In genomic region chr1:87398644-87399043, GRCh38 we compare ENCODE assay signal across 13 cellular contexts.
DNase-seq lines count a peak whose midpoint lies in the region; ATAC-seq and TF ChIP-seq lines count a peak whose summit lies in the region.
"Had no signal": no experiment of that assay in that cellular context is flagged by ENCODE, and none has a peak within 500 bp of the region (broad histone marks: within the 10 kb centered on the region; RNA-seq: fewer than 3 reads in every experiment).

No MANE protein-coding gene starts in this region.

- no peaks in the 10 kb centered on the region for H3K4me1 ChIP-seq in testis

- intact Hi-C loops in testis (cut with DNase I; ENCODE audit: low total_unique reads) = no loop called here

- TF ChIP-seq CTCF in AG10803 (conservative IDR thresholded peaks at IDR 0.05; ENCODE audit: low read length) (no peak), testis (IDR thresholded peaks at IDR 0.05) (no peak)

- no peak for TF ChIP-seq POLR2A in testis (IDR thresholded peaks at IDR 0.05)

- H3K27ac ChIP-seq in testis = no peak overlapping the region

- H3K27me3 ChIP-seq in testis = no peaks in the 10 kb centered on the region

- no peaks in the 10 kb centered on the region for H3K9me3 ChIP-seq in testis

- H3K4me3 ChIP-seq in AG10803 (ENCODE audit: low read length) (no peak overlapping the region), testis (no peak overlapping the region)

- 86 to 94% methylated on average over 4 of the region's 4 CpGs for WGBS in testis, 2 donors

- ATAC-seq in HG02571 (IDR thresholded peaks at IDR 0.05; ENCODE audit: unreplicated experiment) = no peak
- ATAC-seq in GM18867 (IDR thresholded peaks at IDR 0.05; ENCODE audit: unreplicated experiment) = no peak
- ATAC-seq: activated T-cell treated with anti-CD3 and anti-CD28 coated beads, Interleukin-2, amount 50 U/mL, for 72 hours had no signal

- H3K36me3 ChIP-seq in testis (ENCODE audit: low read depth, missing control alignments) = no peaks in the 10 kb centered on the region

- DNase-seq in AG10803 (ENCODE audit: low read depth) = peak; percentile 77
- peak; percentile 69 for DNase-seq in HT1080 (ENCODE audit: low read depth)
- DNase-seq in astrocyte of the hippocampus (ENCODE audit: low read depth, low spot score) = peak; percentile 56
- peak; percentile 54 for DNase-seq in iris pigment epithelial cell (ENCODE audit: low read depth)
- DNase-seq in T1000 (lab: John Stamatoyannopoulos, UW) = no peak
- DNase-seq in testis = no peak
- DNase-seq: activated CD4-positive, alpha-beta T cell treated with anti-CD3 and anti-CD28 coated beads, Interleukin-2, amount 10 ng/mL, durations not matched to agents 24 days and 14 days; activated T-cell treated with anti-CD3 and anti-CD28 coated beads, Interleukin-2, amount 50 U/mL, for 72 hours; immature natural killer cell; NCI-H526; RPMI8226 had no signal

Comparison
In these comparisons a context has a peak if more than half of its experiments do, and no peak if none do; other contexts are left out.
1. DNase-seq: peak in AG10803 (single experiment), HT1080 (single experiment), astrocyte of the hippocampus (single experiment) and iris pigment epithelial cell (single experiment); none in T1000 (single experiment) and testis (single experiment).